8 cellular contexts compared by ENCODE assay signal in the genomic region with DNA sequence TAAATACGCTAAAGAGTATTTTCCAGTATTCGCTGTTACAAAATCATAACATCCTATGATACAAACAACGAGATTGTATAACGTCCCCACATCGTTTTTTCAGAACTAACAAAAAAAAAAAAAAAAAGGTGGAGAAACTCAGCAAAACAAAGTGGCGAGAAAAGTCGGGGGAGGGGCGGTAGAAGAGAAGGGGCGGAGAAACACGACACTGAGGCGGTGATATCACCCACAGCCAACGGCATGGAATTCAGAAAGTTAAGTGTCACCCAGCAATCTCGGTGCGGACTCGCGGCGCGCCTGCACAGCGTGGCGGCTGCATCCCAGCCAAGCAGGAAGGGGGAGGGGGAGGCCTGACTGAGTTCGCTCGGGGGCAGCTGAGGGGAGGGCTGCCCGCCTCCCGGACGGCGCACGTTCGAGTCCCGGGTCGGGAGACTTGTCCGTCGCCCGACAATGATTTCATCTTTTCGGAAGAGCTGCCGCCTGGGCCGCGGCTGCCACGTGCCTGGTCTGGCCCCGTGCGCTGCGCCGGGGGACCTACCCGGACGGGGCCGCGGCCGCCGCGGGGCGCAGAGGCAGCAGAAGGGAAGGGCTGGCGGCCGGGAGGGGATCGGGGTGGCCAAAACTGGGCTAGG. TPM values are rescaled to one million over a fixed set of nuclear protein-coding genes. Genes with fewer than 3 reads are reported as not detected.
A peak's percentile ranks its signal among the peaks of the same experiment; 100 is the strongest.
DNase-seq lines count a peak whose midpoint lies in the region; ATAC-seq and TF ChIP-seq lines count a peak whose summit lies in the region.

No MANE protein-coding gene starts in this region.

- DNase-seq in D341Med (ENCODE audit: low spot score), result peak; percentile 82
- peak; percentile 80 for DNase-seq in GM23338 (ENCODE audit: low spot score)
- peak; percentile 68 for DNase-seq in MV-4-11 (lab: John Stamatoyannopoulos, UW)
- DNase-seq in SKM-1 treated with dmso at 0.1 percent for 144 hours (lab: John Stamatoyannopoulos, UW; ENCODE audit: unreplicated experiment), result peak; percentile 72
- peak; percentile 86 for DNase-seq in globus pallidus (ENCODE audit: low spot score)
- DNase-seq in substantia nigra (lab: John Stamatoyannopoulos, UW), result peak; percentile 27 to 89 (median 75)

- H3K27ac Mint-ChIP-seq in GM23338, result no peak overlapping the region
- peak overlapping the region; percentile 93 for H3K27ac Mint-ChIP-seq in activated naive CD8-positive, alpha-beta T cell

- H3K4me3 Mint-ChIP-seq in GM23338, result peak overlapping the region; percentile 87
- peak overlapping the region; percentile 92 for H3K4me3 Mint-ChIP-seq in activated naive CD8-positive, alpha-beta T cell

- H3K79me2 ChIP-seq in GM23338 (replicated peaks; ENCODE audit: insufficient read depth), result no peaks in the 10 kb centered on the region

- no peaks in the 10 kb centered on the region for H3K9me3 ChIP-seq in neutrophil

- no peaks in the 10 kb centered on the region; the same call in 2 of the 3 replicates for H3K36me3 Mint-ChIP-seq in GM23338 (ENCODE audit: low read depth)
- H3K36me3 Mint-ChIP-seq in activated naive CD8-positive, alpha-beta T cell, result no peaks in the 10 kb centered on the region

- peak overlapping the region; percentile 97 for H2AFZ ChIP-seq in GM23338

- H3K9me2 ChIP-seq in GM23338 (ENCODE audit: insufficient read depth), result no peaks in the 10 kb centered on the region

- no peak for TF ChIP-seq CTCF in GM23338 (conservative IDR thresholded peaks at IDR 0.05; ENCODE audit: low read depth in 2 of 2)
- TF ChIP-seq CTCF in neutrophil (IDR thresholded peaks at IDR 0.05), result no peak

- H3F3A ChIP-seq in GM23338 (replicated peaks; ENCODE audit: low read depth), result 0 out of 2 replicates have a peak, but pooled peaks cover 7% of the 10 kb centered on the region

- H3K27me3 Mint-ChIP-seq in GM23338 (ENCODE audit: insufficient read depth, low read depth, poor library complexity), result peaks cover 56% of the 10 kb centered on the region
- peaks cover 4% of the 10 kb centered on the region for H3K27me3 Mint-ChIP-seq in activated naive CD8-positive, alpha-beta T cell

- peaks cover 55% of the 10 kb centered on the region for H3K4me1 Mint-ChIP-seq in GM23338
- H3K4me1 Mint-ChIP-seq in activated naive CD8-positive, alpha-beta T cell (ENCODE audit: low read depth), result peaks cover 25% of the 10 kb centered on the region

- H4K20me1 ChIP-seq in GM23338 (replicated peaks; ENCODE audit: insufficient read depth), result no peaks in the 10 kb centered on the region

- no peaks in the 10 kb centered on the region for H3K36me3 ChIP-seq in GM23338 (ENCODE audit: insufficient read depth)
- no peaks in the 10 kb centered on the region for H3K36me3 ChIP-seq in neutrophil

- peak overlapping the region; percentile 98 for H3K4me2 ChIP-seq in GM23338

- no peaks in the 10 kb centered on the region; the same call in 1 of the 3 replicates for H3K9me3 Mint-ChIP-seq in GM23338
- no peaks in the 10 kb centered on the region for H3K9me3 Mint-ChIP-seq in activated naive CD8-positive, alpha-beta T cell (ENCODE audit: low read depth)

- H3K4me3 ChIP-seq in GM23338 (peak overlapping the region; percentile 87), neutrophil (ENCODE audit: low read depth in 1 of 2, low read length in 1 of 2) (peak overlapping the region; percentile 69 to 74)

- peaks cover 39% of the 10 kb centered on the region for H3K4me1 ChIP-seq in GM23338 (ENCODE audit: insufficient read depth)
- peaks cover 24 to 36% of the 10 kb centered on the region in 2 experiments for H3K4me1 ChIP-seq in neutrophil (ENCODE audit: control insufficient read depth in 1 of 2, insufficient read depth in 1 of 2, low read depth in 1 of 2, low read length in 1 of 2)

- ATAC-seq in GM23338, result peak; percentile 14

- H3K27ac ChIP-seq in GM23338 (ENCODE audit: low read depth) (no peak overlapping the region), neutrophil (peak overlapping the region; percentile 54), substantia nigra (ENCODE audit: low read depth, low read length, poor library complexity, severe bottlenecking) (peak overlapping the region; percentile 89)

- H3K27me3 ChIP-seq in GM23338 (ENCODE audit: insufficient read depth) (peaks cover 73% of the 10 kb centered on the region), neutrophil (peaks cover 79% of the 10 kb centered on the region)

TF ChIP-seq in GM23338, 12 proteins besides CTCF, POLR2A, EP300 and RAD21:
- TF ChIP-seq CREB1 (CRISPR knock-in tag; IDR thresholded peaks at IDR 0.05; ENCODE audit: low read depth), result 0 out of 2 replicates have a peak, but pooled peaks have one; percentile 27
- no peak for TF ChIP-seq REST (IDR thresholded peaks at IDR 0.05; ENCODE audit: unreplicated experiment)

RNA-seq across cellular contexts. Expression of gene SETD7, which starts 0.8 kb away (rescaled TPM):
- 4.2 and 4.5 TPM in 2 replicates for total RNA-seq in GM23338 (2014; rRNA removed; shearing (Covaris generic))
- polyA plus RNA-seq in GM23338 (2016; fragmentation: Nextera tagmentation; extraction: Ambion mirVana), result 0.99 and 1.1 TPM in 2 replicates
